Comparison of ENCODE assay signal across 2 cellular contexts in genomic region chr3:150040097-150040496, GRCh38.
TF ChIP-seq lines count a peak whose summit lies in the region.

No MANE protein-coding gene starts in this region.

TF ChIP-seq in HepG2, 621 proteins besides CTCF, POLR2A, EP300 and RAD21:
- TF ChIP-seq PHB2 (IDR thresholded peaks at IDR 0.05; ENCODE audit: partially characterized antibody): no peak
- no peak for TF ChIP-seq IKZF5 (CRISPR knock-in tag; IDR thresholded peaks at IDR 0.05)
- no peak for TF ChIP-seq ZFP36 (IDR thresholded peaks at IDR 0.05; ENCODE audit: borderline replicate concordance, low read depth, low read length, partially characterized antibody)
- no peak for TF ChIP-seq ZNF784 (CRISPR knock-in tag; IDR thresholded peaks at IDR 0.05; ENCODE audit: borderline replicate concordance)
- TF ChIP-seq TMF1 (CRISPR knock-in tag; IDR thresholded peaks at IDR 0.05; ENCODE audit: low read depth): no peak
- TF ChIP-seq HCFC1 (IDR thresholded peaks at IDR 0.05; ENCODE audit: low read depth, low read length): no peak
- no peak for TF ChIP-seq ARNT (IDR thresholded peaks at IDR 0.05)
- no peak for TF ChIP-seq ZKSCAN1 (IDR thresholded peaks at IDR 0.05; ENCODE audit: low read length)
- no peak for TF ChIP-seq ZNF318 (CRISPR knock-in tag; IDR thresholded peaks at IDR 0.05)
- no peak for TF ChIP-seq MIER3 (CRISPR knock-in tag; IDR thresholded peaks at IDR 0.05; ENCODE audit: borderline replicate concordance)
- TF ChIP-seq SMAD9 (CRISPR knock-in tag; IDR thresholded peaks at IDR 0.05): no peak
- no peak for TF ChIP-seq MLLT10 (CRISPR knock-in tag; IDR thresholded peaks at IDR 0.05)
- no peak for TF ChIP-seq KMT2B (CRISPR knock-in tag; IDR thresholded peaks at IDR 0.05)
- no peak for TF ChIP-seq NPAS2 (CRISPR knock-in tag; IDR thresholded peaks at IDR 0.05; ENCODE audit: borderline replicate concordance)

TF ChIP-seq in GM12878, 131 proteins besides CTCF, POLR2A, EP300 and RAD21:
- TF ChIP-seq ZNF24 (IDR thresholded peaks at IDR 0.05): no peak
